Comparison of ENCODE assay signal across 20 cellular contexts in genomic region chr13:82693607-82694006, GRCh38.
DNase-seq lines count a peak whose midpoint lies in the region; ATAC-seq, FAIRE-seq and TF ChIP-seq lines count a peak whose summit lies in the region.
"Had no signal": no experiment of that assay in that cellular context is flagged by ENCODE, and none has a peak within 500 bp of the region (broad histone marks: within the 10 kb centered on the region; RNA-seq: fewer than 3 reads in every experiment).

No MANE protein-coding gene starts in this region.

- 0% methylated on average over 1 of the region's 1 CpG for WGBS in GM12878 (ENCODE audit: insufficient coverage, insufficient replicate concordance, low lambda C conversion rate, missing lambda C conversion rate)

- TF ChIP-seq POLR2A in GM12878 (IDR thresholded peaks at IDR 0.05; ENCODE audit: low read depth, low read length), result no peak

- H3K36me3 Mint-ChIP-seq in stimulated activated memory B cell treated with anti-CD40 and anti-IgM and Interleukin-4, amounts not matched to agents 10 μg/mL and 1 μg/mL and 100 μg/mL, for 72 hours, result no peaks in the 10 kb centered on the region
- H3K36me3 Mint-ChIP-seq: CD14-positive monocyte; CD4-positive, alpha-beta memory T cell; IgD-negative memory B cell had no signal

- H3K4me3 Mint-ChIP-seq in stimulated activated memory B cell treated with anti-CD40 and anti-IgM and Interleukin-4, amounts not matched to agents 10 μg/mL and 1 μg/mL and 100 μg/mL, for 72 hours, result no peak overlapping the region
- H3K4me3 Mint-ChIP-seq: CD14-positive monocyte; CD4-positive, alpha-beta memory T cell; IgD-negative memory B cell had no signal

- CTCF ChIA-PET in GM12878 (lab: Yijun Ruan, JAX), result no interaction called here

- intact Hi-C loops in GM12878 (cut with micrococcal nuclease; ENCODE audit: unreplicated experiment), result no loop called here

- SMC1A ChIA-PET in GM12878 (lab: Charles Lee; ENCODE audit: uncharacterized antibody, unreplicated experiment), result no interaction called here

- H3K27ac Mint-ChIP-seq in stimulated activated memory B cell treated with anti-CD40 and anti-IgM and Interleukin-4, amounts not matched to agents 10 μg/mL and 1 μg/mL and 100 μg/mL, for 72 hours, result no peak overlapping the region
- H3K27ac Mint-ChIP-seq: CD14-positive monocyte; CD4-positive, alpha-beta memory T cell; IgD-negative memory B cell had no signal

- no peak for TF ChIP-seq EP300 in GM12878 (IDR thresholded peaks at IDR 0.05; ENCODE audit: borderline replicate concordance in 1 of 2, control insufficient read depth in 1 of 2, low read depth in 2 of 2, low read length in 2 of 2)

- POLR2A ChIA-PET in GM12878 (lab: Charles Lee), result no interaction called here

- H3K9ac ChIP-seq in GM12878 (ENCODE audit: control insufficient read depth, insufficient read depth, low read length), result no peak overlapping the region

- H3K27ac ChIP-seq in GM12878 (ENCODE audit: control insufficient read depth, insufficient read depth), result no peak overlapping the region
- H3K27ac ChIP-seq: 22Rv1, A549 had no signal

- peak; percentile 4 for DNase-seq in DMS53 (lab: John Stamatoyannopoulos, UW)
- no peak for DNase-seq in DMS53 treated with DMSO at 0.1 percent for 48 hours (lab: John Stamatoyannopoulos, UW; ENCODE audit: unreplicated experiment)
- DNase-seq in NCI-H69 (lab: John Stamatoyannopoulos, UW), result peak; percentile 2
- no peak for DNase-seq in GM12878 (ENCODE audit: low read depth, low spot score)
- DNase-seq in pons (ENCODE audit: low spot score), result no peak
- no peak for DNase-seq in NCI-H345 treated with DMSO at 0.1 percent for 48 hours (lab: John Stamatoyannopoulos, UW; ENCODE audit: unreplicated experiment)
- DNase-seq in C1 segment of cervical spinal cord (lab: John Stamatoyannopoulos, UW), result no peak
- DNase-seq: AML-193; CD4-positive, alpha-beta memory T cell; DMS153; GDM1; KBM-7 had no signal

- H3K4me1 ChIP-seq in GM12878 (ENCODE audit: control insufficient read depth, insufficient read depth, low read length), result no peaks in the 10 kb centered on the region
- H3K4me1 ChIP-seq: A549, HAP-1 had no signal

- no peak for TF ChIP-seq CTCF in GM12878 (IDR thresholded peaks at IDR 0.05 in 2 of 3, conservative IDR thresholded peaks at IDR 0.05 in 1 of 3; ENCODE audit: control insufficient read depth in 2 of 3, extremely low read depth in 1 of 3, insufficient read depth in 1 of 3, low read depth in 3 of 3, low read length in 3 of 3)

- in situ Hi-C loops in GM12878 (cut with MboI), result no loop called here

- H3K79me2 ChIP-seq in GM12878 (ENCODE audit: control insufficient read depth, insufficient read depth, low read length), result no peaks in the 10 kb centered on the region

- no peak for TF ChIP-seq RAD21 in GM12878 (IDR thresholded peaks at IDR 0.05; ENCODE audit: insufficient read depth, low read depth, low read length)

- no peak for FAIRE-seq in GM12878 (lab: Jason Lieb, UNC)
- FAIRE-seq: A549, H1, HTR-8/SVneo had no signal

- H3K27me3 ChIP-seq in GM12878 (replicated peaks in 1 of 2; ENCODE audit: control insufficient read depth in 2 of 2, insufficient read depth in 2 of 2, low read length in 1 of 2), result no peaks in the 10 kb centered on the region

- BruUV-seq in GM12878 (replicated peaks; lab: Mats Ljungman, UMichigan), result no TSS peak

- RAD21 ChIA-PET in GM12878 (lab: Charles Lee; ENCODE audit: unreplicated experiment), result no interaction called here

- H3K4me1 Mint-ChIP-seq in stimulated activated memory B cell treated with anti-CD40 and anti-IgM and Interleukin-4, amounts not matched to agents 10 μg/mL and 1 μg/mL and 100 μg/mL, for 72 hours, result peaks cover 12% of the 10 kb centered on the region

- H3K36me3 ChIP-seq in GM12878 (ENCODE audit: control insufficient read depth in 2 of 2, insufficient read depth in 2 of 2, low read length in 1 of 2), result no peaks in the 10 kb centered on the region
- H3K36me3 ChIP-seq: HAP-1 had no signal

- H3K4me3 ChIP-seq in GM12878, result no peak overlapping the region
- H3K4me3 ChIP-seq: A549, HAP-1 had no signal

- H3K27me3 Mint-ChIP-seq in stimulated activated memory B cell treated with anti-CD40 and anti-IgM and Interleukin-4, amounts not matched to agents 10 μg/mL and 1 μg/mL and 100 μg/mL, for 72 hours, result no peaks in the 10 kb centered on the region
- H3K27me3 Mint-ChIP-seq: CD4-positive, alpha-beta memory T cell; IgD-negative memory B cell had no signal

- H2AFZ ChIP-seq in GM12878 (ENCODE audit: control insufficient read depth, low read depth, low read length), result no peak overlapping the region

- H3K4me2 ChIP-seq in GM12878 (ENCODE audit: control insufficient read depth, insufficient read depth), result no peak overlapping the region
- H3K4me2 ChIP-seq: A549 had no signal

- peak; percentile 45; the same call in 1 of the 3 replicates for ATAC-seq in GM12878
- peak; percentile 53 for ATAC-seq in stimulated activated memory B cell treated with anti-CD40 and anti-IgM and Interleukin-4, amounts not matched to agents 10 μg/mL and 1 μg/mL and 100 μg/mL, for 72 hours
- ATAC-seq: A549 had no signal

- peaks cover 3% of the 10 kb centered on the region for H3K9me3 Mint-ChIP-seq in stimulated activated memory B cell treated with anti-CD40 and anti-IgM and Interleukin-4, amounts not matched to agents 10 μg/mL and 1 μg/mL and 100 μg/mL, for 72 hours
- H3K9me3 Mint-ChIP-seq: CD4-positive, alpha-beta memory T cell; IgD-negative memory B cell had no signal

- no peaks in the 10 kb centered on the region for H3K9me3 ChIP-seq in GM12878 (replicated peaks; ENCODE audit: control insufficient read depth, insufficient read depth, low read length)
- H3K9me3 ChIP-seq: A549, HAP-1 had no signal

- no peaks in the 10 kb centered on the region for H4K20me1 ChIP-seq in GM12878 (ENCODE audit: control insufficient read depth, insufficient read depth)

TF ChIP-seq in GM12878, 131 proteins besides CTCF, POLR2A, EP300 and RAD21:
- no peak for TF ChIP-seq YY1 (IDR thresholded peaks at IDR 0.05; ENCODE audit: low read depth, low read length)
- no peak for TF ChIP-seq BRCA1 (IDR thresholded peaks at IDR 0.05; ENCODE audit: low read depth, low read length)
TF ChIP-seq in GM12878: peak in this region for 0.

Comparison
In these comparisons a context has a peak if more than half of its experiments do, and no peak if none do; other contexts are left out.
1. DNase-seq: peak in DMS53 (single experiment) and NCI-H69 (single experiment); none in DMS53 treated with DMSO at 0.1 percent for 48 hours (single experiment), GM12878 (single experiment), pons (single experiment), NCI-H345 treated with DMSO at 0.1 percent for 48 hours (single experiment) and C1 segment of cervical spinal cord (0 of 14).